Comparison of ENCODE assay signal across 12 cellular contexts in genomic region chr5:77277764-77278163, GRCh38.
A peak's percentile ranks its signal among the peaks of the same experiment; 100 is the strongest.
DNase-seq lines count a peak whose midpoint lies in the region; ATAC-seq and TF ChIP-seq lines count a peak whose summit lies in the region.
"Had no signal": no experiment of that assay in that cellular context is flagged by ENCODE, and none has a peak within 500 bp of the region (broad histone marks: within the 10 kb centered on the region; RNA-seq: fewer than 3 reads in every experiment).

No MANE protein-coding gene starts in this region.

- H3K9me3 Mint-ChIP-seq in activated naive CD4-positive, alpha-beta T cell treated with anti-CD3 and anti-CD28 coated beads, Interleukin-2, amount 10 ng/mL, durations not matched to agents 7 days and 5 days, result no peaks in the 10 kb centered on the region
- H3K9me3 Mint-ChIP-seq: CD14-positive monocyte had no signal

- H3K36me3 ChIP-seq in Loucy (ENCODE audit: insufficient read depth, low read length) (no peaks in the 10 kb centered on the region), thyroid gland (no peaks in the 10 kb centered on the region)

- CTCF ChIA-PET in activated naive CD4-positive, alpha-beta T cell treated with anti-CD3 and anti-CD28 coated beads, Interleukin-2, amount 10 ng/mL, durations not matched to agents 7 days and 5 days (lab: Charles Lee), result no interaction called here

- H4K20me1 ChIP-seq in Loucy (ENCODE audit: insufficient read depth, low read length, poor library complexity, severe bottlenecking), result no peaks in the 10 kb centered on the region

- H3K27me3 ChIP-seq in Loucy (ENCODE audit: insufficient read depth, low read length, poor library complexity, severe bottlenecking), result no peaks in the 10 kb centered on the region
- H3K27me3 ChIP-seq in thyroid gland, result no peaks in the 10 kb centered on the region

- H3K36me3 Mint-ChIP-seq in activated naive CD4-positive, alpha-beta T cell treated with anti-CD3 and anti-CD28 coated beads, Interleukin-2, amount 10 ng/mL, durations not matched to agents 7 days and 5 days, result no peaks in the 10 kb centered on the region
- H3K36me3 Mint-ChIP-seq: CD14-positive monocyte had no signal

- H3K4me1 ChIP-seq in Loucy (ENCODE audit: insufficient read depth, low read length, poor library complexity, severe bottlenecking), result no peaks in the 10 kb centered on the region
- H3K4me1 ChIP-seq in thyroid gland, result peaks cover 64 to 70% of the 10 kb centered on the region in 2 donors

- H2AFZ ChIP-seq in Loucy (ENCODE audit: low read length), result peak overlapping the region; percentile 51

- no peaks in the 10 kb centered on the region for H3F3A ChIP-seq in Loucy (ENCODE audit: low read depth)

- 79 to 82% methylated on average over 4 of the region's 4 CpGs for WGBS in thyroid gland, 2 donors

- H3K9me2 ChIP-seq in Loucy (replicated peaks; ENCODE audit: low read depth, low read length), result no peaks in the 10 kb centered on the region

- H3K9ac ChIP-seq in Loucy (ENCODE audit: low read depth, low read length, poor library complexity, severe bottlenecking), result no peak overlapping the region

- H3K79me2 ChIP-seq in Loucy (ENCODE audit: insufficient read depth, low read length), result no peaks in the 10 kb centered on the region

- H3K27me3 Mint-ChIP-seq in activated naive CD4-positive, alpha-beta T cell treated with anti-CD3 and anti-CD28 coated beads, Interleukin-2, amount 10 ng/mL, durations not matched to agents 7 days and 5 days, result peaks cover 6% of the 10 kb centered on the region

- TF ChIP-seq CTCF in Loucy (conservative IDR thresholded peaks at IDR 0.05; ENCODE audit: low read length), result no peak
- no peak for TF ChIP-seq CTCF in thyroid gland (IDR thresholded peaks at IDR 0.05)

- no peak for ATAC-seq in GM21529 (IDR thresholded peaks at IDR 0.05; ENCODE audit: unreplicated experiment)
- ATAC-seq: A549, HCT116 had no signal

- H3K27ac Mint-ChIP-seq in activated naive CD4-positive, alpha-beta T cell treated with anti-CD3 and anti-CD28 coated beads, Interleukin-2, amount 10 ng/mL, durations not matched to agents 7 days and 5 days, result peak overlapping the region; percentile 50
- H3K27ac Mint-ChIP-seq: CD14-positive monocyte had no signal

- peaks cover 21% of the 10 kb centered on the region for H3K4me1 Mint-ChIP-seq in activated naive CD4-positive, alpha-beta T cell treated with anti-CD3 and anti-CD28 coated beads, Interleukin-2, amount 10 ng/mL, durations not matched to agents 7 days and 5 days
- H3K4me1 Mint-ChIP-seq: CD14-positive monocyte had no signal

- H3K4me2 ChIP-seq in Loucy (ENCODE audit: low read depth, low read length, poor library complexity, severe bottlenecking), result no peak overlapping the region
- H3K4me2 ChIP-seq: A549 had no signal

- intact Hi-C loops in thyroid gland (cut with DNase I), result no loop called here

- no peak for TF ChIP-seq POLR2A in thyroid gland (IDR thresholded peaks at IDR 0.05)

- no peak overlapping the region for H3K4me3 Mint-ChIP-seq in activated naive CD4-positive, alpha-beta T cell treated with anti-CD3 and anti-CD28 coated beads, Interleukin-2, amount 10 ng/mL, durations not matched to agents 7 days and 5 days

- H3K9me3 ChIP-seq in Loucy (ENCODE audit: insufficient read depth, low read depth, low read length) (no peaks in the 10 kb centered on the region), thyroid gland (no peaks in the 10 kb centered on the region)
- H3K9me3 ChIP-seq: A549 had no signal

- peak overlapping the region; percentile 50 to 94 (median 76) for H3K27ac ChIP-seq in thyroid gland
- H3K27ac ChIP-seq: A549 had no signal

- H3K4me3 ChIP-seq in Loucy (ENCODE audit: low read length, poor library complexity, severe bottlenecking), result no peak overlapping the region
- H3K4me3 ChIP-seq in thyroid gland (replicated peaks in 1 of 3), result no peak overlapping the region
- H3K4me3 ChIP-seq: A549 had no signal

- DNase-seq in activated naive CD4-positive, alpha-beta T cell treated with anti-CD3 and anti-CD28 coated beads, Interleukin-2, amount 10 ng/mL, durations not matched to agents 7 days and 5 days, result no peak
- DNase-seq in activated naive CD4-positive, alpha-beta T cell treated with anti-CD3 and anti-CD28 coated beads, Interleukin-2, amount 50 U/mL, for 16 hours, result no peak
- peak; percentile 10 for DNase-seq in OCI-M1 (lab: John Stamatoyannopoulos, UW)
- DNase-seq in thyroid gland, result no peak
- no peak for DNase-seq in CD1c-positive myeloid dendritic cell (ENCODE audit: extremely low spot score)
- DNase-seq: Calu3, DMS 273 treated with DMSO at 0.1 percent for 48 hours had no signal
